ENCODE assay signal across 1 cellular context in genomic region chr14:73458219-73458976, GRCh38.
TF ChIP-seq lines count a peak whose summit lies in the region.

TSS of gene NUMB (minus strand) at chr14:73458546. CDS start at chr14:73355751, 102,795 bp downstream.

TF ChIP-seq in K562, 482 proteins besides CTCF, POLR2A, EP300 and RAD21 (continued from another document and continues in another):
- TF ChIP-seq CHD7 (IDR thresholded peaks at IDR 0.05; ENCODE audit: low read depth, low read length), result no peak
- TF ChIP-seq ZNF384 (IDR thresholded peaks at IDR 0.05; ENCODE audit: low read depth, low read length), result no peak
- no peak for TF ChIP-seq ZNF830 (CRISPR knock-in tag; IDR thresholded peaks at IDR 0.05)
- TF ChIP-seq ZNF408 (CRISPR knock-in tag; IDR thresholded peaks at IDR 0.05; ENCODE audit: low read depth), result no peak
- TF ChIP-seq ZNF318 (IDR thresholded peaks at IDR 0.05; ENCODE audit: borderline replicate concordance in 1 of 2, low read depth in 1 of 2), result no peak
- TF ChIP-seq FOXP4 (CRISPR knock-in tag; IDR thresholded peaks at IDR 0.05; ENCODE audit: borderline replicate concordance), result no peak
- no peak for TF ChIP-seq E2F3 (CRISPR knock-in tag; IDR thresholded peaks at IDR 0.05)
- TF ChIP-seq FOXA3 (CRISPR knock-in tag; conservative IDR thresholded peaks at IDR 0.05 in 1 of 2, IDR thresholded peaks at IDR 0.05 in 1 of 2), result no peak
- no peak for TF ChIP-seq DNMT1 (IDR thresholded peaks at IDR 0.05)
- no peak for TF ChIP-seq KLF6 (CRISPR knock-in tag; IDR thresholded peaks at IDR 0.05; ENCODE audit: borderline replicate concordance)
- no peak for TF ChIP-seq ZNF217 (CRISPR knock-in tag; IDR thresholded peaks at IDR 0.05)
- no peak for TF ChIP-seq FOXP1 (CRISPR knock-in tag; IDR thresholded peaks at IDR 0.05)
- no peak for TF ChIP-seq NR4A1 (CRISPR knock-in tag; IDR thresholded peaks at IDR 0.05)
- no peak for TF ChIP-seq NR4A1 (tag; IDR thresholded peaks at IDR 0.05)
- TF ChIP-seq THRA (IDR thresholded peaks at IDR 0.05), result no peak
